18 cellular contexts compared by ENCODE assay signal in the genomic region with DNA sequence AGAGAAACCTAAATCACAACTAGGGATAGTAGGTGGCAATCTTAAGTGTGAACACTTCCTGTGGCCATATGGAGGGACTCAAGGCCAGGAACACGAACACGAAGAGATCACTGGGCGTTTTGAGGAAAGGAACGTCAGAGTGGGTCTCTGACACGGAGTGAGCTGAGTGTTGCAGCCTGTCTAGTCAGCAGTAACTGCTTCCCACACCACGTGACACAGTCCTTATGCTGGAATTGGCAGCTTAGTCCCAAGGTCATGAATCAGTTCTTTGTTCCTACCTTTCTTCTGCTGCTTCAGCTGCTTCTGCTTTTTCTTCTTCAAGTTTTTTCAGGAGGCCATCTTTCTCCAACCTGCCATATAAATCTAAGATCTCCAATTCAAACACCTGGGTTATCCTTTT. TPM values are rescaled to one million over a fixed set of nuclear protein-coding genes. Genes with fewer than 3 reads are reported as not detected.
DNase-seq lines count a peak whose midpoint lies in the region; ATAC-seq and TF ChIP-seq lines count a peak whose summit lies in the region.
"Had no signal": no experiment of that assay in that cellular context is flagged by ENCODE, and none has a peak within 500 bp of the region (broad histone marks: within the 10 kb centered on the region; RNA-seq: fewer than 3 reads in every experiment).

No MANE protein-coding gene starts in this region.

- CTCF ChIA-PET in activated CD8-positive, alpha-beta T cell treated with anti-CD3 and anti-CD28 coated beads, Interleukin-2, amount 10 ng/mL, durations not matched to agents 7 days and 5 days (lab: Charles Lee) = interaction anchor here (1.1 to 1.4 kb wide), 2 partner anchors 17 to 48 kb away, joined by 3 to 4 read pairs; no protein-coding TSS in a partner anchor

- peaks cover 17% of the 10 kb centered on the region for H3K4me1 Mint-ChIP-seq in activated CD8-positive, alpha-beta T cell treated with anti-CD3 and anti-CD28 coated beads, Interleukin-2, amount 10 ng/mL, durations not matched to agents 7 days and 5 days (ENCODE audit: low read depth)

- no peak overlapping the region for H3K4me3 Mint-ChIP-seq in activated CD8-positive, alpha-beta T cell treated with anti-CD3 and anti-CD28 coated beads, Interleukin-2, amount 10 ng/mL, durations not matched to agents 7 days and 5 days
- H3K4me3 Mint-ChIP-seq: activated CD4-positive, alpha-beta T cell treated with anti-CD3 and anti-CD28 coated beads, Interleukin-2, amount 10 ng/mL, durations not matched to agents 24 days and 14 days; CD8-positive, alpha-beta memory T cell; effector memory CD8-positive, alpha-beta T cell; naive thymus-derived CD4-positive, alpha-beta T cell had no signal

- H3K4me1 ChIP-seq in adrenal gland (replicated peaks in 1 of 2) = peaks cover 0 to 5% of the 10 kb centered on the region in 2 donors
- H3K4me1 ChIP-seq: Peyer's patch had no signal

- intact Hi-C loops in adrenal gland (cut with DNase I) = no loop called here

- WGBS in adrenal gland, 4 donors = 38 to 64% (median 48%) methylated on average over 4 to 6 of the region's 6 CpGs

- no peak for ATAC-seq in activated CD8-positive, alpha-beta T cell treated with anti-CD3 and anti-CD28 coated beads, Interleukin-2, amount 10 ng/mL, durations not matched to agents 7 days and 5 days
- ATAC-seq: effector memory CD8-positive, alpha-beta T cell; lower lobe of right lung; naive thymus-derived CD4-positive, alpha-beta T cell had no signal

- POLR2A ChIA-PET in activated CD8-positive, alpha-beta T cell treated with anti-CD3 and anti-CD28 coated beads, Interleukin-2, amount 10 ng/mL, durations not matched to agents 7 days and 5 days (lab: Charles Lee) = no interaction called here

- H3K9me3 ChIP-seq in adrenal gland (replicated peaks in 1 of 3) = no peaks in the 10 kb centered on the region
- H3K9me3 ChIP-seq: lower lobe of right lung, Peyer's patch had no signal

- peak overlapping the region in 3 of 5 donors; percentile 32 to 53 (median 38) for H3K27ac ChIP-seq in adrenal gland
- H3K27ac ChIP-seq: lower lobe of right lung, Peyer's patch had no signal

- DNase-seq in Ammon's horn (ENCODE audit: low spot score) (peak; percentile 96), adrenal gland (peak; percentile 60 to 89 (median 80)), fibroblast of pulmonary artery (ENCODE audit: low read depth) (peak; percentile 26), mucosa of gallbladder (ENCODE audit: low spot score) (peak; percentile 11), NCI-H1417 treated with DMSO at 0.1 percent for 48 hours (lab: John Stamatoyannopoulos, UW) (no peak), SKM-1 treated with dmso at 0.1 percent for 144 hours (lab: John Stamatoyannopoulos, UW; ENCODE audit: unreplicated experiment) (no peak), NCI-H1930 (lab: John Stamatoyannopoulos, UW) (no peak)
- no peak for DNase-seq in activated CD8-positive, alpha-beta T cell treated with anti-CD3 and anti-CD28 coated beads, Interleukin-2, amount 10 ng/mL, durations not matched to agents 7 days and 5 days
- DNase-seq: activated CD4-positive, alpha-beta T cell treated with anti-CD3 and anti-CD28 coated beads, Interleukin-2, amount 10 ng/mL, durations not matched to agents 24 days and 14 days; activated naive CD4-positive, alpha-beta T cell treated with Interleukin-2 at 50 U/mL for 16 hours; CD8-positive, alpha-beta memory T cell; effector memory CD8-positive, alpha-beta T cell; HCEC 1CT; lower lobe of right lung; naive thymus-derived CD4-positive, alpha-beta T cell; Peyer's patch had no signal

- TF ChIP-seq POLR2A in adrenal gland (IDR thresholded peaks at IDR 0.05) = peak in 1 of 2 donors; percentile 7

- H3K9me3 Mint-ChIP-seq in activated CD8-positive, alpha-beta T cell treated with anti-CD3 and anti-CD28 coated beads, Interleukin-2, amount 10 ng/mL, durations not matched to agents 7 days and 5 days (ENCODE audit: insufficient read depth) = no peaks in the 10 kb centered on the region
- H3K9me3 Mint-ChIP-seq: activated CD4-positive, alpha-beta T cell treated with anti-CD3 and anti-CD28 coated beads, Interleukin-2, amount 10 ng/mL, durations not matched to agents 24 days and 14 days; CD8-positive, alpha-beta memory T cell; effector memory CD8-positive, alpha-beta T cell; naive thymus-derived CD4-positive, alpha-beta T cell had no signal

- H3K27ac Mint-ChIP-seq in activated CD8-positive, alpha-beta T cell treated with anti-CD3 and anti-CD28 coated beads, Interleukin-2, amount 10 ng/mL, durations not matched to agents 7 days and 5 days = no peak overlapping the region
- H3K27ac Mint-ChIP-seq: activated CD4-positive, alpha-beta T cell treated with anti-CD3 and anti-CD28 coated beads, Interleukin-2, amount 10 ng/mL, durations not matched to agents 24 days and 14 days had no signal

- TF ChIP-seq CTCF in adrenal gland (IDR thresholded peaks at IDR 0.05) = no peak
- TF ChIP-seq CTCF in fibroblast of pulmonary artery (IDR thresholded peaks at IDR 0.05; ENCODE audit: low read length, missing control alignments) = no peak

- H3K36me3 ChIP-seq in adrenal gland (replicated peaks in 1 of 2) = peaks cover 0 to 80% of the 10 kb centered on the region in 2 donors

- H3K36me3 Mint-ChIP-seq in activated CD8-positive, alpha-beta T cell treated with anti-CD3 and anti-CD28 coated beads, Interleukin-2, amount 10 ng/mL, durations not matched to agents 7 days and 5 days (ENCODE audit: low read depth) = peaks cover 26% of the 10 kb centered on the region

- H3K27me3 Mint-ChIP-seq in activated CD8-positive, alpha-beta T cell treated with anti-CD3 and anti-CD28 coated beads, Interleukin-2, amount 10 ng/mL, durations not matched to agents 7 days and 5 days (ENCODE audit: low read depth) = no peaks in the 10 kb centered on the region
- H3K27me3 Mint-ChIP-seq: activated CD4-positive, alpha-beta T cell treated with anti-CD3 and anti-CD28 coated beads, Interleukin-2, amount 10 ng/mL, durations not matched to agents 24 days and 14 days; CD8-positive, alpha-beta memory T cell; effector memory CD8-positive, alpha-beta T cell; naive thymus-derived CD4-positive, alpha-beta T cell had no signal

- no peak overlapping the region for H3K4me3 ChIP-seq in adrenal gland
- H3K4me3 ChIP-seq in fibroblast of pulmonary artery (replicated peaks; ENCODE audit: low read depth, low read length) = no peak overlapping the region
- H3K4me3 ChIP-seq: lower lobe of right lung, Peyer's patch had no signal

- no peaks in the 10 kb centered on the region for H3K27me3 ChIP-seq in adrenal gland
- H3K27me3 ChIP-seq: Peyer's patch had no signal

RNA-seq across cellular contexts. Expression of gene SPACA9, which starts 18.2 kb away (rescaled TPM):
- total RNA-seq in adrenal gland (10 to 100 TPM in 4 of 8 donors, 1 to 10 TPM in 4; 4.1 to 13.5 (median 9.4) TPM), mucosa of gallbladder (10.4 TPM)
- 10 to 100 TPM in 2 of 3 donors, 1 to 10 TPM in 1; 9.1 to 16.6 (median 14.2) TPM for polyA plus RNA-seq in adrenal gland
- total RNA-seq in activated CD8-positive, alpha-beta T cell treated with anti-CD3 and anti-CD28 coated beads, Interleukin-2, amount 10 ng/mL, durations not matched to agents 7 days and 5 days = 1 to 10 TPM; 6.0 to 7.7 TPM

RNA-seq across cellular contexts. Expression of gene AK8, which starts 18.8 kb away (rescaled TPM):
- total RNA-seq in adrenal gland (1 to 10 TPM in 6 of 8 donors, under 1 TPM in 2; 0.69 to 6.0 (median 1.5) TPM), mucosa of gallbladder (0.98 TPM)
- polyA plus RNA-seq in adrenal gland = 1 to 10 TPM; 1.3 to 2.0 (median 1.4) TPM
- under 1 TPM in 1 of 2 experiments, not detected in 1; 0.39 TPM for total RNA-seq in activated CD8-positive, alpha-beta T cell treated with anti-CD3 and anti-CD28 coated beads, Interleukin-2, amount 10 ng/mL, durations not matched to agents 7 days and 5 days
- total RNA-seq: activated CD4-positive, alpha-beta T cell treated with anti-CD3 and anti-CD28 coated beads, Interleukin-2, amount 10 ng/mL, durations not matched to agents 24 days and 14 days; CD8-positive, alpha-beta memory T cell; fibroblast of villous mesenchyme; HT-29; Peyer's patch had no signal
- polyA plus RNA-seq: CD8-positive, alpha-beta memory T cell had no signal

RNA-seq across cellular contexts. Expression of gene TSC1, which starts 47.5 kb away (rescaled TPM):
- total RNA-seq in adrenal gland (10 to 100 TPM; 38.5 to 87.7 (median 58.7) TPM), mucosa of gallbladder (54.0 TPM)
- 10 to 100 TPM; 29.4 to 37.6 (median 30.6) TPM for polyA plus RNA-seq in adrenal gland
- 10 to 100 TPM; 26.1 to 26.6 TPM for total RNA-seq in activated CD8-positive, alpha-beta T cell treated with anti-CD3 and anti-CD28 coated beads, Interleukin-2, amount 10 ng/mL, durations not matched to agents 7 days and 5 days

Comparison
In these comparisons a context has a peak if more than half of its experiments do, and no peak if none do; other contexts are left out.
1. DNase-seq: peak in Ammon's horn (single experiment), adrenal gland (7 of 7), fibroblast of pulmonary artery (single experiment) and mucosa of gallbladder (single experiment); none in NCI-H1417 treated with DMSO at 0.1 percent for 48 hours (single experiment), SKM-1 treated with dmso at 0.1 percent for 144 hours (single experiment), NCI-H1930 (0 of 2) and activated CD8-positive, alpha-beta T cell treated with anti-CD3 and anti-CD28 coated beads, Interleukin-2, amount 10 ng/mL, durations not matched to agents 7 days and 5 days (single experiment).